In the genomic region with DNA sequence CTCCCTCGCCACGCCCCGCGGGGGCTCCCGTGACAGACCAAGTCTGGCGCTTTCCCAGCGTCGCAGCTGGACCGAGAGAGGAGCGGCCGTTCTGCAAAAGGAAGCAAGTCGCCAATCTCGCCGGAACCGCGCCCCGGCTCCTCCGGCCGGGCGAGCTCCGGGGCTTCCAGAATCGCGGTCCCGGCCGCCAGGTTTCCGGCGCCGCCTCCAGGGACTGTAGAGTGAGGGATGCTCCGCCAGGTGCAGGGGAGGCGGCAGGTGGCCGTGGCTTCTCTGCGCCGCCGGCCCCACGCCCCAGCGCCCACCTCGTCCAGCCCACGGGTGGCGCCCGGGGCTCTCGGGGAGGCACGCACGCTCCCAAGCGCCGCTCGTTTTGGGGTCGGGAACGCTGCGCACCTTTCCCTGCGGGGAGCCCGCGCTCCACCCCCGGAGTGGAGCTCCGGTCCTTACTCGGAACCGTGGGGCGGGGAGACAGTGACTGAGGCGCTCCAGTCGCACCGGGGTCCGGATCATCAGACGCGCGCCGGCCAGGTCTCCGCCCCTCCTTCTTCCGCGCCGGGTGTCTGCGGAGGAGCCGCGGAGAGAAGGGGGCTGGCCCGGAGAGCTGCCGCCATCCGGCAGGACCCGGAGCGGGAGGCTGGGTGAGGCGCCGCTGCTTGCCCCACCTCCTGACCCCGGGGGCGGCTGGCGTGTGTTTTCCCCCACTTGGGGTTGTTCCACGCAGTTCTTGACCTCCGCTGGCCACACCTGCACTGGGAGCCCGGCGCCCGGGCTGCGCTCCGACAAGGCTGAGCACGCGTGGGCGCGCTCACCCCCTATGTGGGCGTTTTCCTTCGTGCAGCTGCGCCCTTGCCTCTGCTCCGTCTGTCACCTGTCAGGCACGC, we compare ENCODE assay signal across 8 cellular contexts. TPM values are rescaled to one million over a fixed set of nuclear protein-coding genes. Genes with fewer than 3 reads are reported as not detected.
A peak's percentile ranks its signal among the peaks of the same experiment; 100 is the strongest.
DNase-seq lines count a peak whose midpoint lies in the region; ATAC-seq and TF ChIP-seq lines count a peak whose summit lies in the region.

A gene with protein sequence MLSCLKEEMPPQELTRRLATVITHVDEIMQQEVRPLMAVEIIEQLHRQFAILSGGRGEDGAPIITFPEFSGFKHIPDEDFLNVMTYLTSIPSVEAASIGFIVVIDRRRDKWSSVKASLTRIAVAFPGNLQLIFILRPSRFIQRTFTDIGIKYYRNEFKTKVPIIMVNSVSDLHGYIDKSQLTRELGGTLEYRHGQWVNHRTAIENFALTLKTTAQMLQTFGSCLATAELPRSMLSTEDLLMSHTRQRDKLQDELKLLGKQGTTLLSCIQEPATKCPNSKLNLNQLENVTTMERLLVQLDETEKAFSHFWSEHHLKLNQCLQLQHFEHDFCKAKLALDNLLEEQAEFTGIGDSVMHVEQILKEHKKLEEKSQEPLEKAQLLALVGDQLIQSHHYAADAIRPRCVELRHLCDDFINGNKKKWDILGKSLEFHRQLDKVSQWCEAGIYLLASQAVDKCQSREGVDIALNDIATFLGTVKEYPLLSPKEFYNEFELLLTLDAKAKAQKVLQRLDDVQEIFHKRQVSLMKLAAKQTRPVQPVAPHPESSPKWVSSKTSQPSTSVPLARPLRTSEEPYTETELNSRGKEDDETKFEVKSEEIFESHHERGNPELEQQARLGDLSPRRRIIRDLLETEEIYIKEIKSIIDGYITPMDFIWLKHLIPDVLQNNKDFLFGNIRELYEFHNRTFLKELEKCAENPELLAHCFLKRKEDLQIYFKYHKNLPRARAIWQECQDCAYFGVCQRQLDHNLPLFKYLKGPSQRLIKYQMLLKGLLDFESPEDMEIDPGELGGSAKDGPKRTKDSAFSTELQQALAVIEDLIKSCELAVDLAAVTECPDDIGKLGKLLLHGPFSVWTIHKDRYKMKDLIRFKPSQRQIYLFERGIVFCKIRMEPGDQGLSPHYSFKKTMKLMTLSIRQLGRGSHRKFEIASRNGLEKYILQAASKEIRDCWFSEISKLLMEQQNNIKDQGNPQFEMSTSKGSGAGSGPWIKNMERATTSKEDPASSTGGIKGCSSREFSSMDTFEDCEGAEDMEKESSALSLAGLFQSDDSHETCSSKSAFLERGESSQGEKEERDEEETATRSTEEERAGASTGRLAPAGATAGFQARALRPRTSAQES (minus strand): TSS at position 480 of the 884 bp plus-strand sequence. CDS start 642 bp downstream, outside the sequence.

- H3K4me3 Mint-ChIP-seq in neural progenitor cell = peak within 1 kb of the TSS; percentile 94

- no peaks in the 10 kb centered on the region for H3F3A ChIP-seq in PC-3 (ENCODE audit: low read length, unreplicated experiment)
- peaks cover 20% of the 10 kb centered on the region for H3F3A ChIP-seq in neural progenitor cell (ENCODE audit: low read depth)

- TF ChIP-seq EP300 in stomach (IDR thresholded peaks at IDR 0.05) = no peak

- no peaks in the 10 kb centered on the region for H3K79me2 ChIP-seq in PC-3 (ENCODE audit: low read length)
- peaks cover 33% of the 10 kb centered on the region for H3K79me2 ChIP-seq in neural progenitor cell (ENCODE audit: low read depth)

- H3K9me3 Mint-ChIP-seq in neural progenitor cell = peaks cover 5% of the 10 kb centered on the region

- no peak for TF ChIP-seq CTCF in PC-3 (conservative IDR thresholded peaks at IDR 0.05; ENCODE audit: low read depth, low read length)
- no peak for TF ChIP-seq CTCF in fibroblast of villous mesenchyme (IDR thresholded peaks at IDR 0.05; ENCODE audit: insufficient read depth, low read depth, low read length)
- peak; percentile 13 for TF ChIP-seq CTCF in neural progenitor cell (IDR thresholded peaks at IDR 0.05)
- TF ChIP-seq CTCF in stomach (IDR thresholded peaks at IDR 0.05) = no peak

- H3K9me3 ChIP-seq in PC-3 (ENCODE audit: low read length) (no peaks in the 10 kb centered on the region), neural progenitor cell (ENCODE audit: low read depth) (no peaks in the 10 kb centered on the region), stomach (no peaks in the 10 kb centered on the region)

- H3K27me3 ChIP-seq in PC-3 (ENCODE audit: low read length) (no peaks in the 10 kb centered on the region), neural progenitor cell (peaks cover 30% of the 10 kb centered on the region), stomach (peaks cover 8 to 73% (median 26%) of the 10 kb centered on the region in 3 donors)

- no peak for TF ChIP-seq POLR2A in stomach (IDR thresholded peaks at IDR 0.05)

- H2AFZ ChIP-seq in PC-3 (ENCODE audit: low read length) = peak within 1 kb of the TSS; percentile 96
- H2AFZ ChIP-seq in neural progenitor cell (replicated peaks) = peak within 1 kb of the TSS; percentile 96

- no peaks in the 10 kb centered on the region for H3K9me2 ChIP-seq in PC-3 (replicated peaks; ENCODE audit: low read length)

- H3K27ac Mint-ChIP-seq in neural progenitor cell = no peak within 1 kb of the TSS

- 0 to 1% (median 1%) methylated on average over 14 to 97 of the region's 98 CpGs for WGBS in stomach, 5 donors

- H3K4me1 ChIP-seq in PC-3 (ENCODE audit: insufficient read depth, low read length) (0 out of 2 replicates have a peak, but pooled peaks cover 15% of the 10 kb centered on the region), neural progenitor cell (peaks cover 13% of the 10 kb centered on the region), stomach (peaks cover 16 to 21% (median 20%) of the 10 kb centered on the region in 4 donors)

- H3K4me3 ChIP-seq in PC-3 (ENCODE audit: low read length) = peak within 1 kb of the TSS; percentile 81
- peak within 1 kb of the TSS; percentile 64 for H3K4me3 ChIP-seq in fibroblast of villous mesenchyme (ENCODE audit: low read depth, low read length)
- H3K4me3 ChIP-seq in neural progenitor cell = peak within 1 kb of the TSS; percentile 98
- peak within 1 kb of the TSS; percentile 62 to 92 (median 79) for H3K4me3 ChIP-seq in stomach

- H4K20me1 ChIP-seq in PC-3 (ENCODE audit: low read length) (no peaks in the 10 kb centered on the region), neural progenitor cell (ENCODE audit: low read depth) (peaks cover 5% of the 10 kb centered on the region)

- CTCF ChIA-PET in PC-3 (lab: Charles Lee) = no interaction called here

- intact Hi-C loops in PC-3 (cut with micrococcal nuclease) (loop anchor here (2.0 kb wide), 1 partner anchor 18 kb away; no protein-coding TSS in a partner anchor), stomach (cut with DNase I; ENCODE audit: low total_unique reads) (no loop called here)

- H3K36me3 ChIP-seq in PC-3 (ENCODE audit: low read depth, low read length) (no peaks in the 10 kb centered on the region), neural progenitor cell (no peaks in the 10 kb centered on the region), stomach (no peaks in the 10 kb centered on the region)

- BruUV-seq in PC-3 (replicated peaks; lab: Mats Ljungman, UMichigan) = no TSS peak

- H3K27ac ChIP-seq in PC-3 (ENCODE audit: low read length) = no peak within 1 kb of the TSS
- H3K27ac ChIP-seq in neural progenitor cell = no peak within 1 kb of the TSS
- H3K27ac ChIP-seq in stomach = peak within 1 kb of the TSS in 1 of 5 donors; percentile 1

- ATAC-seq in HG03571 (IDR thresholded peaks at IDR 0.05; ENCODE audit: unreplicated experiment) (peak; percentile 57), PC-3 (peak; percentile 85)

- H3K27me3 Mint-ChIP-seq in neural progenitor cell (ENCODE audit: insufficient read depth, low read depth) = peaks cover 27% of the 10 kb centered on the region

- H3K4me1 Mint-ChIP-seq in neural progenitor cell = peaks cover 19% of the 10 kb centered on the region

- H3K4me2 ChIP-seq in PC-3 (ENCODE audit: low read length) = peak within 1 kb of the TSS; percentile 92
- peak within 1 kb of the TSS; percentile 99 for H3K4me2 ChIP-seq in neural progenitor cell

- peak within 1 kb of the TSS; percentile 71 for H3K9ac ChIP-seq in PC-3 (ENCODE audit: low read length)
- peak within 1 kb of the TSS; percentile 6 for H3K9ac ChIP-seq in neural progenitor cell

- POLR2A ChIA-PET in PC-3 (lab: Charles Lee; ENCODE audit: unreplicated experiment) = interaction anchor here (0.6 to 0.7 kb wide), 3 partner anchors 38 to 207 kb away, joined by 3 to 5 read pairs (median 3); no protein-coding TSS in a partner anchor

- no peaks in the 10 kb centered on the region for H3K36me3 Mint-ChIP-seq in neural progenitor cell

- DNase-seq in AG08395 (ENCODE audit: low spot score) (peak; percentile 49), GM19238 (ENCODE audit: insufficient read length, low spot score) (peak; percentile 54), PC-3 (peak; percentile 72), fibroblast of villous mesenchyme (ENCODE audit: low read depth) (peak; percentile 35), neural progenitor cell (ENCODE audit: low spot score) (peak; percentile 87), stomach (peak; percentile 54)
- peak; percentile 72 for DNase-seq in activated T-helper 9 cell treated with anti-CD3 and anti-CD28 coated beads, Interleukin-2, amount 50 U/mL, for 16 hours (ENCODE audit: low read depth)

RNA-seq across cellular contexts. Expression of the gene that starts here (rescaled TPM):
- total RNA-seq in PC-3 (2014; rRNA removed) (3.6 and 3.9 TPM in 2 replicates), fibroblast of villous mesenchyme (0.43 and 0.64 TPM in 2 replicates), neural progenitor cell (ENCODE audit: low replicate concordance) (10.4 and 11.1 TPM in 2 replicates), stomach (1 to 10 TPM in 1 of 5 donors, under 1 TPM in 2, not detected in 2; 0.14 to 2.0 (median 0.29) TPM)
- polyA plus RNA-seq in stomach = under 1 TPM; 0.05 to 0.46 (median 0.12) TPM

Comparison
In these comparisons a context has a peak if more than half of its experiments do, and no peak if none do; other contexts are left out.
1. Peak in DNase-seq and H3K4me3 ChIP-seq in fibroblast of villous mesenchyme; RNA of the gene not detected or under 1 TPM.
2. DNase-seq: peak in every context shown above with its lines; median percentile 87 in neural progenitor cell; 72 in PC-3; 72 in activated T-helper 9 cell treated with anti-CD3 and anti-CD28 coated beads, Interleukin-2, amount 50 U/mL, for 16 hours; 54 in GM19238; 54 in stomach; 49 in AG08395; 35 in fibroblast of villous mesenchyme.